Comparison of ENCODE assay signal across 20 cellular contexts in the genomic region with DNA sequence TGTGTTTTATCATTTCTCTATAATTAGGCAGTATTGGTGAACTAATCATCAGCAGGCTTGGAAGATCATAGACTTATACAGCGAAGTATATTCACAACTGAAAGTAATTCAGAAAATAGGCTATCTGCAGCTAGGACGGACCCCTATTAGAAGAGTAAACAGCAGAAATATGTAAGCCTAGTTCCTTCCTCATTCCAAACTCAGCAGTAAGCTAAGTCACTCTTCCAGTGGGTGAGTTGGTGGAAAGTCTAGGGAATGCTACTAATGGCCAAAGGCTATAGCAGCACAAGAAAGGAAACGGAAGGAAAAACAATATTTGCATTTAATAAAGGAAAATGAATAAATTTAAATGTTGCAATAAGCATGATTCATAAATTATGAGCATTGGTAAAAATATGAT.
DNase-seq lines count a peak whose midpoint lies in the region; ATAC-seq and TF ChIP-seq lines count a peak whose summit lies in the region.
"Had no signal": no experiment of that assay in that cellular context is flagged by ENCODE, and none has a peak within 500 bp of the region (broad histone marks: within the 10 kb centered on the region; RNA-seq: fewer than 3 reads in every experiment).

No MANE protein-coding gene starts in this region.

- H3K27me3 Mint-ChIP-seq in activated T-helper 17 cell treated with anti-CD3 and anti-CD28 coated beads, Interleukin-2, amount 50 U/mL, for 72 hours, result no peaks in the 10 kb centered on the region

- peak overlapping the region; percentile 27; the same call in 1 of the 2 replicates for H3K4me2 ChIP-seq in PC-3 (ENCODE audit: low read length)
- H3K4me2 ChIP-seq in mesendoderm (ENCODE audit: low read length), result no peak overlapping the region
- H3K4me2 ChIP-seq: PC-9 had no signal

- H3K27ac Mint-ChIP-seq in activated T-helper 17 cell treated with anti-CD3 and anti-CD28 coated beads, Interleukin-2, amount 50 U/mL, for 72 hours, result no peak overlapping the region

- no peak overlapping the region for H3K18ac ChIP-seq in mesendoderm (ENCODE audit: low read length)

- intact Hi-C loops in PC-3 (cut with micrococcal nuclease) (no loop called here), esophagus squamous epithelium (cut with DNase I) (no loop called here)

- no peaks in the 10 kb centered on the region for H3K4me1 Mint-ChIP-seq in activated T-helper 17 cell treated with anti-CD3 and anti-CD28 coated beads, Interleukin-2, amount 50 U/mL, for 72 hours

- H3K9me3 ChIP-seq in PC-3 (ENCODE audit: low read length) (no peaks in the 10 kb centered on the region), esophagus squamous epithelium (no peaks in the 10 kb centered on the region)
- H3K9me3 ChIP-seq: SJCRH30 had no signal

- no CpG with 5 or more reads among the region's 3 CpGs for WGBS in mesendoderm (ENCODE audit: extremely low coverage, insufficient coverage, low lambda C conversion rate)
- 63 to 67% methylated on average over 3 of the region's 3 CpGs for WGBS in esophagus squamous epithelium, 2 donors

- no peak for TF ChIP-seq POLR2A in esophagus squamous epithelium (IDR thresholded peaks at IDR 0.05)

- no peak overlapping the region for H3K56ac ChIP-seq in mesendoderm (ENCODE audit: low read length)

- CTCF ChIA-PET in PC-3 (lab: Charles Lee), result interaction anchor here (0.7 kb wide), 1 partner anchor 29 kb away, joined by 5 read pairs; no protein-coding TSS in a partner anchor

- no peak overlapping the region for H2BK5ac ChIP-seq in mesendoderm (ENCODE audit: low read length)

- H3K4me1 ChIP-seq in PC-3 (ENCODE audit: insufficient read depth, low read length) (no peaks in the 10 kb centered on the region), mesendoderm (ENCODE audit: control insufficient read depth, low read depth, low read length) (no peaks in the 10 kb centered on the region), esophagus squamous epithelium (no peaks in the 10 kb centered on the region)

- H3K36me3 ChIP-seq in PC-3 (ENCODE audit: low read depth, low read length) (no peaks in the 10 kb centered on the region), mesendoderm (ENCODE audit: control insufficient read depth, insufficient read depth, low read length) (no peaks in the 10 kb centered on the region), esophagus squamous epithelium (no peaks in the 10 kb centered on the region)
- H3K36me3 ChIP-seq: SJCRH30 had no signal

- no peaks in the 10 kb centered on the region for H4K20me1 ChIP-seq in PC-3 (ENCODE audit: low read length)

- H3K27me3 ChIP-seq in PC-3 (ENCODE audit: low read length) (no peaks in the 10 kb centered on the region), mesendoderm (ENCODE audit: insufficient read depth, low read length, poor library complexity) (no peaks in the 10 kb centered on the region), esophagus squamous epithelium (no peaks in the 10 kb centered on the region)
- H3K27me3 ChIP-seq: SJCRH30 had no signal

- no peak overlapping the region for H3K23ac ChIP-seq in mesendoderm (ENCODE audit: low read length)

- no peaks in the 10 kb centered on the region for H3K36me3 Mint-ChIP-seq in activated T-helper 17 cell treated with anti-CD3 and anti-CD28 coated beads, Interleukin-2, amount 50 U/mL, for 72 hours (ENCODE audit: low read depth)

- H3K79me2 ChIP-seq in PC-3 (ENCODE audit: low read length) (no peaks in the 10 kb centered on the region), mesendoderm (ENCODE audit: control insufficient read depth, insufficient read depth, low read length) (no peaks in the 10 kb centered on the region)

- no peak overlapping the region for H2AK5ac ChIP-seq in mesendoderm (ENCODE audit: low read length)

- H3K9me3 Mint-ChIP-seq in activated T-helper 17 cell treated with anti-CD3 and anti-CD28 coated beads, Interleukin-2, amount 50 U/mL, for 72 hours, result no peaks in the 10 kb centered on the region

- H3K4me3 ChIP-seq in PC-3 (ENCODE audit: low read length) (no peak overlapping the region), mesendoderm (ENCODE audit: low read length) (no peak overlapping the region), esophagus squamous epithelium (no peak overlapping the region)
- H3K4me3 ChIP-seq: K562, PC-9, SJCRH30 had no signal

- no peaks in the 10 kb centered on the region for H3F3A ChIP-seq in PC-3 (ENCODE audit: low read length, unreplicated experiment)

- in situ Hi-C loops in Caki2 (cut with HindIII; ENCODE audit: low pct_unique_long_range_greater_than_20kb, low sequenced_read_pairs), result no loop called here

- H3K27ac ChIP-seq in PC-3 (ENCODE audit: low read length) (no peak overlapping the region), mesendoderm (ENCODE audit: low read depth, low read length) (no peak overlapping the region), esophagus squamous epithelium (no peak overlapping the region)
- H3K27ac ChIP-seq: PC-9, SJCRH30 had no signal

- ATAC-seq in PC-3 (peak; percentile 51), HG03442 (IDR thresholded peaks at IDR 0.05; ENCODE audit: unreplicated experiment) (no peak)
- no peak for ATAC-seq in activated T-helper 17 cell treated with anti-CD3 and anti-CD28 coated beads, Interleukin-2, amount 50 U/mL, for 72 hours (replicated peaks)
- ATAC-seq: K562, Right ventricle myocardium inferior had no signal

- H4K8ac ChIP-seq in mesendoderm (ENCODE audit: low read depth, low read length), result no peak overlapping the region

- H3K4ac ChIP-seq in mesendoderm (ENCODE audit: low read depth, low read length), result no peak overlapping the region

- H2BK120ac ChIP-seq in mesendoderm (ENCODE audit: low read depth, low read length), result no peak overlapping the region

- no peaks in the 10 kb centered on the region for H3K9me2 ChIP-seq in PC-3 (replicated peaks; ENCODE audit: low read length)

- H2BK15ac ChIP-seq in mesendoderm (replicated peaks; ENCODE audit: low read depth), result no peak overlapping the region

- H3K9ac ChIP-seq in PC-3 (ENCODE audit: low read length) (no peak overlapping the region), mesendoderm (ENCODE audit: low read length) (no peak overlapping the region)

- H2AFZ ChIP-seq in PC-3 (ENCODE audit: low read length), result 0 out of 2 replicates have a peak overlapping the region, but pooled peaks have one; percentile 19
- H2AFZ ChIP-seq: PC-9 had no signal

- H3K79me1 ChIP-seq in mesendoderm (ENCODE audit: low read length), result no peaks in the 10 kb centered on the region

- POLR2A ChIA-PET in PC-3 (lab: Charles Lee; ENCODE audit: unreplicated experiment), result no interaction called here

- no peak overlapping the region for H4K5ac ChIP-seq in mesendoderm (ENCODE audit: low read length)

- peak; percentile 33 for DNase-seq in Caki2 (ENCODE audit: low read depth)
- peak; percentile 19 for DNase-seq in PC-3
- DNase-seq in cerebellar cortex (ENCODE audit: low spot score), result peak; percentile 22
- peak; percentile 10 for DNase-seq in mesendoderm
- no peak for DNase-seq in KG1 (lab: John Stamatoyannopoulos, UW)
- DNase-seq in esophagus squamous epithelium (lab: John Stamatoyannopoulos, UW), result no peak
- DNase-seq: 8988T; GDM1; MV-4-11; NCI-H146; NCI-H2029; NCI-H524 treated with DMSO at 0.1 percent for 48 hours; NCI-H774; NK-92 treated with Interleukin-12 subunit alpha and Interleukin-12 subunit beta, amount 100 ng/mL, for 24 hours had no signal

- H3K4me3 Mint-ChIP-seq in activated T-helper 17 cell treated with anti-CD3 and anti-CD28 coated beads, Interleukin-2, amount 50 U/mL, for 72 hours, result no peak overlapping the region

- TF ChIP-seq CTCF in PC-3 (conservative IDR thresholded peaks at IDR 0.05; ENCODE audit: low read depth, low read length) (no peak), esophagus squamous epithelium (IDR thresholded peaks at IDR 0.05) (no peak)

- BruUV-seq in PC-3 (replicated peaks; lab: Mats Ljungman, UMichigan), result no TSS peak

Comparison
In these comparisons a context has a peak if more than half of its experiments do, and no peak if none do; other contexts are left out.
1. DNase-seq: peak in Caki2 (single experiment), PC-3 (single experiment), cerebellar cortex (single experiment) and mesendoderm (single experiment); none in KG1 (single experiment) and esophagus squamous epithelium (single experiment).